Comparison of ENCODE assay signal across 8 cellular contexts in the genomic region with DNA sequence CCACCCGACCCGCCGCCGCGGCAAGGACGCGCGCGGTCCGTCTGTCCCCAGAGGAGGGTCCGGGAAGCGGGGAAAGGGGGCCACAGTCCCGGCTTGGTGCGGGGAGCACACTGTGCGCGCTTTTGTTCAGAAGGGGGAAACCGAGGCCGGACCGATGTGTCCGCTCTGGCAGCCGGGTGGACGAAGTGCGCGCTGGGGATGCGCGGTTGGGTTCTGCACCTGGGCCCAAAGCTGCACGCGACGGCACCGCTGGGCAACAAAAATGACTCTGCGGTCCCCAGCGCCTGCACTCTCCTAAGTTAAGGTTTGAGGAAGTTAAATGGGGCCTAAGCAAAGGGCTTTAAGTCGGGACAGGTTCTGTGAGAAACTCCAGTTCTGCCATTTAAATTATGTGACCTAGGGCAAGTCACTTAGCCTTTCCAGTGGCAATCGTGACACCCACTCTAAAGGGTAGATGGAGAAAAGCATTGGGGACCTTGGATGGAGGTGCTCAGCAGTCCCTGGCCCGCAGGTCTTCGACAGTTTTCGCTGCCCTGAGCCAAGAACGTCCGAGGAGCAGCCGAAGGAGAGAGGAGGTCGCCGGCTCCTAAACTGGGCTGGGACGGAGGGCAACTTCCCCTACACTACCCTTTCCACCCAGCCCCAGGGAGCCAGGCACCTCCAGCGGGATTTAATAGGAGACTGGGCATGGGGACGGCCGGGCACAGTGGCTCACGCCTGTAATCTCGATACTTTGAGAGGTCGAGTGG. TPM values are rescaled to one million over a fixed set of nuclear protein-coding genes. Genes with fewer than 3 reads are reported as not detected.
DNase-seq lines count a peak whose midpoint lies in the region; ATAC-seq, FAIRE-seq and TF ChIP-seq lines count a peak whose summit lies in the region.

No MANE protein-coding gene starts in this region.

- peak in 3 of 5 donors; percentile 18 to 57 (median 39) for DNase-seq in CD8-positive, alpha-beta memory T cell
- DNase-seq in SK-N-SH (peak; percentile 39), HepG2 (ENCODE audit: low spot score) (no peak), HuH-7 (ENCODE audit: low spot score) (no peak)
- DNase-seq in stimulated activated naive CD8-positive, alpha-beta T cell treated with anti-CD3 and anti-CD28 coated beads, Interleukin-15, amount 100 ng/mL, for 72 hours: peak; percentile 48 to 56

- CTCF ChIA-PET in CD8-positive, alpha-beta memory T cell (lab: Charles Lee): interaction anchor here (1.3 to 5.5 kb wide), 4 partner anchors 10 to 86 kb away, joined by 3 to 30 read pairs (median 8); partner anchors contain the start of genes MASTL and YME1L1
- CTCF ChIA-PET in SK-N-SH (lab: Yijun Ruan, JAX) (interaction anchor here (0.9 to 2.3 kb wide), 3 partner anchors 13 to 87 kb away, joined by 3 to 8 read pairs (median 4); partner anchors contain the start of gene YME1L1), HepG2 (lab: Yijun Ruan, JAX; ENCODE audit: low intra/inter-chr PET ratio, low total read pairs) (no interaction called here)

- peak overlapping the region; percentile 91; the same call in 1 of the 2 replicates for H2AFZ ChIP-seq in SK-N-SH (ENCODE audit: low read depth)
- H2AFZ ChIP-seq in HepG2 (ENCODE audit: low read length): no peak overlapping the region

- no peaks in the 10 kb centered on the region for H3K9me3 ChIP-seq in CD8-positive, alpha-beta memory T cell (ENCODE audit: low read length)
- H3K9me3 ChIP-seq in SK-N-SH (no peaks in the 10 kb centered on the region; the same call in 1 of the 2 replicates), HepG2 (ENCODE audit: low read length) (no peaks in the 10 kb centered on the region)

- peaks cover 18% of the 10 kb centered on the region for H3K4me1 ChIP-seq in CD8-positive, alpha-beta memory T cell (ENCODE audit: insufficient read depth, low read length)
- peaks cover 0 to 16% of the 10 kb centered on the region in 2 experiments; a peak in 3 of 4 replicates for H3K4me1 ChIP-seq in SK-N-SH (ENCODE audit: control insufficient read depth in 1 of 2, insufficient read depth in 2 of 2, low read depth in 1 of 2, low read length in 1 of 2)
- peaks cover 23% of the 10 kb centered on the region for H3K4me1 ChIP-seq in HepG2 (ENCODE audit: insufficient read depth, low read length)

- H3K36me3 ChIP-seq in CD8-positive, alpha-beta memory T cell (ENCODE audit: insufficient read depth, low read length): no peaks in the 10 kb centered on the region
- peaks cover 0 to 7% of the 10 kb centered on the region in 2 experiments for H3K36me3 ChIP-seq in SK-N-SH (replicated peaks in 1 of 2; ENCODE audit: control insufficient read depth in 1 of 2, insufficient read depth in 2 of 2, low read length in 1 of 2)
- H3K36me3 ChIP-seq in HepG2 (replicated peaks in 1 of 2; ENCODE audit: control insufficient read depth in 1 of 2, insufficient read depth in 2 of 2, low read length in 2 of 2): no peaks in the 10 kb centered on the region

- peaks cover 0 to 4% of the 10 kb centered on the region in 2 donors for H3K27me3 Mint-ChIP-seq in CD8-positive, alpha-beta memory T cell
- H3K27me3 Mint-ChIP-seq in dendritic cell treated with granulocyte-macrophage colony-stimulating factor and Interleukin-4, amounts not matched to agents 40 ng/mL and 50 ng/mL, for 4 days: no peaks in the 10 kb centered on the region
- no peaks in the 10 kb centered on the region for H3K27me3 Mint-ChIP-seq in stimulated activated naive CD8-positive, alpha-beta T cell treated with anti-CD3 and anti-CD28 coated beads, Interleukin-15, amount 100 ng/mL, for 72 hours

- no peak for TF ChIP-seq CTCF in SK-N-SH (IDR thresholded peaks at IDR 0.05)
- TF ChIP-seq CTCF in HepG2 (CRISPR knock-in tag; IDR thresholded peaks at IDR 0.05): no peak

- H3K27me3 ChIP-seq in CD8-positive, alpha-beta memory T cell (ENCODE audit: insufficient read depth, low read length, poor library complexity, severe bottlenecking): no peaks in the 10 kb centered on the region
- H3K27me3 ChIP-seq in SK-N-SH (ENCODE audit: insufficient read depth): no peaks in the 10 kb centered on the region
- no peaks in the 10 kb centered on the region for H3K27me3 ChIP-seq in HepG2 (ENCODE audit: control insufficient read depth in 1 of 2, insufficient read depth in 2 of 2, low read length in 2 of 2)

- no peaks in the 10 kb centered on the region for H3K9me2 ChIP-seq in SK-N-SH

- FAIRE-seq in HepG2 (lab: Jason Lieb, UNC): no peak

- H3K36me3 Mint-ChIP-seq in CD8-positive, alpha-beta memory T cell: peaks cover 0 to 31% (median 0%) of the 10 kb centered on the region in 3 donors
- H3K36me3 Mint-ChIP-seq in dendritic cell treated with granulocyte-macrophage colony-stimulating factor and Interleukin-4, amounts not matched to agents 40 ng/mL and 50 ng/mL, for 4 days (ENCODE audit: low read depth): peaks cover 24% of the 10 kb centered on the region

- no peak for TF ChIP-seq RAD21 in SK-N-SH (IDR thresholded peaks at IDR 0.05; ENCODE audit: low read length)
- no peak for TF ChIP-seq RAD21 in HepG2 (CRISPR knock-in tag; IDR thresholded peaks at IDR 0.05)

- H3F3A ChIP-seq in SK-N-SH (replicated peaks; ENCODE audit: insufficient read depth): peaks cover 38% of the 10 kb centered on the region

- ATAC-seq in HG03342 (IDR thresholded peaks at IDR 0.05; ENCODE audit: unreplicated experiment) (peak; percentile 15), HepG2 (peak; percentile 15)
- peak; percentile 16 for ATAC-seq in stimulated activated naive CD8-positive, alpha-beta T cell treated with anti-CD3 and anti-CD28 coated beads, Interleukin-15, amount 100 ng/mL, for 72 hours

- H3K4me3 Mint-ChIP-seq in CD8-positive, alpha-beta memory T cell: peak overlapping the region; percentile 89 to 99 (median 93)
- peak overlapping the region; percentile 83 for H3K4me3 Mint-ChIP-seq in dendritic cell treated with granulocyte-macrophage colony-stimulating factor and Interleukin-4, amounts not matched to agents 40 ng/mL and 50 ng/mL, for 4 days
- H3K4me3 Mint-ChIP-seq in stimulated activated naive CD8-positive, alpha-beta T cell treated with anti-CD3 and anti-CD28 coated beads, Interleukin-15, amount 100 ng/mL, for 72 hours: peak overlapping the region; percentile 88 to 97

- no TSS peak for BruUV-seq in HepG2 (replicated peaks; lab: Mats Ljungman, UMichigan)

- H3K79me2 ChIP-seq in SK-N-SH (ENCODE audit: insufficient read depth): peaks cover 45% of the 10 kb centered on the region
- H3K79me2 ChIP-seq in HepG2 (ENCODE audit: insufficient read depth, low read length): peaks cover 16% of the 10 kb centered on the region

- in situ Hi-C loops in HepG2 (cut with HindIII; ENCODE audit: extremely low pct_ligation_motif_present, low pct_unique_long_range_greater_than_20kb): no loop called here

- H3K4me3 ChIP-seq in CD8-positive, alpha-beta memory T cell (ENCODE audit: low read length): peak overlapping the region; percentile 93
- peak overlapping the region; percentile 84 to 90 for H3K4me3 ChIP-seq in SK-N-SH (ENCODE audit: low read depth in 2 of 2, low read length in 1 of 2)
- peak overlapping the region; percentile 86 to 95 (median 92) for H3K4me3 ChIP-seq in HepG2 (replicated peaks in 1 of 3; ENCODE audit: insufficient read depth in 1 of 3, low read depth in 2 of 3, low read length in 3 of 3)

- peak overlapping the region; percentile 95 to 99 (median 97) for H3K27ac Mint-ChIP-seq in CD8-positive, alpha-beta memory T cell
- H3K27ac Mint-ChIP-seq in dendritic cell treated with granulocyte-macrophage colony-stimulating factor and Interleukin-4, amounts not matched to agents 40 ng/mL and 50 ng/mL, for 4 days: peak overlapping the region; percentile 96
- peak overlapping the region; percentile 98 to 99 for H3K27ac Mint-ChIP-seq in stimulated activated naive CD8-positive, alpha-beta T cell treated with anti-CD3 and anti-CD28 coated beads, Interleukin-15, amount 100 ng/mL, for 72 hours

- intact Hi-C loops in dendritic cell treated with granulocyte-macrophage colony-stimulating factor and Interleukin-4, amounts not matched to agents 40 ng/mL and 50 ng/mL, for 4 days (cut with micrococcal nuclease): no loop called here
- intact Hi-C loops in HepG2 (cut with micrococcal nuclease; ENCODE audit: unreplicated experiment): loop anchor here (10.0 kb wide), 1 partner anchor 264 kb away; the partner anchor contains the start of gene RAB18

- TF ChIP-seq EP300 in SK-N-SH (IDR thresholded peaks at IDR 0.05; ENCODE audit: borderline replicate concordance in 1 of 2, low read depth in 1 of 2, low read length in 1 of 2) (no peak), HepG2 (IDR thresholded peaks at IDR 0.05; ENCODE audit: low read depth in 2 of 2, low read length in 2 of 2) (no peak), HepG2 (CRISPR knock-in tag; IDR thresholded peaks at IDR 0.05; ENCODE audit: borderline replicate concordance) (no peak)

- H3K4me2 ChIP-seq in SK-N-SH (peak overlapping the region; percentile 75), HepG2 (ENCODE audit: low read depth, low read length) (peak overlapping the region; percentile 87)

- POLR2A ChIA-PET in CD8-positive, alpha-beta memory T cell (lab: Charles Lee): interaction anchor here (0.6 to 2.3 kb wide), 7 partner anchors 14 to 934 kb away, joined by 3 to 20 read pairs (median 3); partner anchors contain the start of genes MASTL and YME1L1
- POLR2A ChIA-PET in SK-N-SH (lab: Yijun Ruan, JAX): interaction anchor here (0.5 kb wide), 1 partner anchor 87 kb away, joined by 3 read pairs; the partner anchor contains the start of gene YME1L1
- POLR2A ChIA-PET in HepG2 (lab: Yijun Ruan, JAX): interaction anchor here (1.0 to 1.6 kb wide), 3 partner anchors 23 to 263 kb away, joined by 3 to 9 read pairs (median 4); partner anchors contain the start of genes RAB18 and YME1L1

- H3K9me3 Mint-ChIP-seq in CD8-positive, alpha-beta memory T cell: peaks cover 0 to 2% (median 0%) of the 10 kb centered on the region in 5 donors
- no peaks in the 10 kb centered on the region for H3K9me3 Mint-ChIP-seq in dendritic cell treated with granulocyte-macrophage colony-stimulating factor and Interleukin-4, amounts not matched to agents 40 ng/mL and 50 ng/mL, for 4 days
- H3K9me3 Mint-ChIP-seq in stimulated activated naive CD8-positive, alpha-beta T cell treated with anti-CD3 and anti-CD28 coated beads, Interleukin-15, amount 100 ng/mL, for 72 hours: no peaks in the 10 kb centered on the region

- TF ChIP-seq POLR2A in GM19099 (IDR thresholded peaks at IDR 0.05; ENCODE audit: extremely low read depth, insufficient read length, low read depth) (peak; percentile 7), HepG2 (IDR thresholded peaks at IDR 0.05; ENCODE audit: insufficient read depth in 1 of 2, low read depth in 2 of 2, low read length in 2 of 2) (0 out of 4 replicates have a peak, but pooled peaks of 1 of the 2 experiments have one; percentile 13)

- H3K27ac ChIP-seq in CD8-positive, alpha-beta memory T cell (ENCODE audit: low read depth, low read length): peak overlapping the region; percentile 91
- H3K27ac ChIP-seq in SK-N-SH (ENCODE audit: low read depth in 2 of 2, low read length in 1 of 2) (peak overlapping the region; percentile 97 to 100), HepG2 (ENCODE audit: extremely low read length, insufficient read depth, low read length) (peak overlapping the region; percentile 97)

- peaks cover 35 to 54% (median 51%) of the 10 kb centered on the region in 3 donors for H3K4me1 Mint-ChIP-seq in CD8-positive, alpha-beta memory T cell
- H3K4me1 Mint-ChIP-seq in dendritic cell treated with granulocyte-macrophage colony-stimulating factor and Interleukin-4, amounts not matched to agents 40 ng/mL and 50 ng/mL, for 4 days (ENCODE audit: low read depth): peaks cover 33% of the 10 kb centered on the region
- peaks cover 29% of the 10 kb centered on the region for H3K4me1 Mint-ChIP-seq in stimulated activated naive CD8-positive, alpha-beta T cell treated with anti-CD3 and anti-CD28 coated beads, Interleukin-15, amount 100 ng/mL, for 72 hours

- WGBS in SK-N-SH (ENCODE audit: low lambda C conversion rate): 10% methylated on average over 27 of the region's 49 CpGs
- 0% methylated on average over 20 of the region's 49 CpGs for WGBS in HepG2 (ENCODE audit: low lambda C conversion rate)

- H3K9ac ChIP-seq in SK-N-SH: peak overlapping the region; percentile 83
- H3K9ac ChIP-seq in HepG2 (ENCODE audit: insufficient read depth, low read depth, low read length): peak overlapping the region; percentile 83

- H4K20me1 ChIP-seq in SK-N-SH (ENCODE audit: insufficient read depth) (no peaks in the 10 kb centered on the region), HepG2 (ENCODE audit: insufficient read depth, low read length) (no peaks in the 10 kb centered on the region)

RNA-seq across cellular contexts. Expression of gene ACBD5, which starts 0.5 kb away (rescaled TPM):
- 10 to 100 TPM; 19.2 to 21.3 TPM for total RNA-seq in CD8-positive, alpha-beta memory T cell
- polyA plus RNA-seq in CD8-positive, alpha-beta memory T cell: 13.2 TPM
- polyA plus RNA-seq in SK-N-SH (2012; rRNA removed) (12.5 and 14.8 TPM in 2 replicates), HepG2 (2011; rRNA removed) (9.1 and 10.3 TPM in 2 replicates)
- polyA plus RNA-seq in SK-N-SH (2012; cell fraction: cytosol; rRNA removed): 18.3 and 22.1 TPM in 2 replicates
- polyA plus RNA-seq in SK-N-SH (2012; cell fraction: nucleus; rRNA removed): 6.1 and 8.8 TPM in 2 replicates
- 14.8 and 21.4 TPM in 2 replicates for total RNA-seq in HepG2 (2016; rRNA removed; fragmentation: Illumina TruSeq; extraction: Trizol)
- 1.5 and 1.9 TPM in 2 replicates for total RNA-seq in HepG2 (2016; cell fraction: cytosol; rRNA removed; fragmentation: Illumina TruSeq; extraction: Trizol; ENCODE audit: low read depth)
- 14.2 and 19.3 TPM in 2 replicates for total RNA-seq in HepG2 (2016; cell fraction: insoluble cytoplasmic fraction; rRNA removed; fragmentation: Illumina TruSeq; extraction: Trizol)
- total RNA-seq in HepG2 (2016; cell fraction: membrane; rRNA removed; fragmentation: Illumina TruSeq; extraction: Trizol): 6.0 and 6.5 TPM in 2 replicates
- total RNA-seq in HepG2 (2016; cell fraction: nucleus; rRNA removed; fragmentation: Illumina TruSeq; extraction: Trizol): 9.3 and 12.6 TPM in 2 replicates
- 5.0 and 7.1 TPM in 2 replicates for polyA plus RNA-seq in HepG2 (2011; cell fraction: cytosol; rRNA removed)
- polyA plus RNA-seq in HepG2 (2011; cell fraction: nucleus; rRNA removed): 4.6 and 5.0 TPM in 2 replicates
- polyA plus RNA-seq in HepG2 (2012): 12.0 and 15.3 TPM in 2 replicates
- 0.67 and 0.87 TPM in 2 replicates for polyA plus RNA-seq in HepG2 (2016; cell fraction: cytosol; fragmentation: Illumina TruSeq; extraction: Trizol; ENCODE audit: low read depth)
- polyA plus RNA-seq in HepG2 (2016; cell fraction: insoluble cytoplasmic fraction; fragmentation: Illumina TruSeq; extraction: Trizol; ENCODE audit: low read depth): 12.6 and 14.1 TPM in 2 replicates
- 2.3 and 2.7 TPM in 2 replicates for polyA plus RNA-seq in HepG2 (2016; cell fraction: membrane; fragmentation: Illumina TruSeq; extraction: Trizol; ENCODE audit: low read depth)
- 11.3 and 11.8 TPM in 2 replicates for polyA plus RNA-seq in HepG2 (2016; cell fraction: nucleus; fragmentation: Illumina TruSeq; extraction: Trizol; ENCODE audit: insufficient read depth, low read depth)
- 4.6 and 10.7 TPM in 2 replicates for polyA minus RNA-seq in HepG2 (2011; rRNA and poly(A)+ RNA removed; ENCODE audit: low replicate concordance)
- polyA minus RNA-seq in HepG2 (2011; cell fraction: cytosol; rRNA and poly(A)+ RNA removed): 8.6 and 10.7 TPM in 2 replicates
- polyA minus RNA-seq in HepG2 (2011; cell fraction: nucleus; rRNA and poly(A)+ RNA removed): 13.4 and 13.8 TPM in 2 replicates

Comparison
In these comparisons a context has a peak if more than half of its experiments do, and no peak if none do; other contexts are left out.
1. DNase-seq: peak in CD8-positive, alpha-beta memory T cell (3 of 5), SK-N-SH (single experiment) and stimulated activated naive CD8-positive, alpha-beta T cell treated with anti-CD3 and anti-CD28 coated beads, Interleukin-15, amount 100 ng/mL, for 72 hours (2 of 2); none in HepG2 (single experiment) and HuH-7 (single experiment).
2. Peak in every context shown above with its lines, with median percentiles within 50 percentile points of each other: H3K27ac ChIP-seq, H3K4me3 ChIP-seq, H3K27ac Mint-ChIP-seq, H3K4me3 Mint-ChIP-seq and ATAC-seq.